Comparison of ENCODE assay signal across 8 cellular contexts in the genomic region with DNA sequence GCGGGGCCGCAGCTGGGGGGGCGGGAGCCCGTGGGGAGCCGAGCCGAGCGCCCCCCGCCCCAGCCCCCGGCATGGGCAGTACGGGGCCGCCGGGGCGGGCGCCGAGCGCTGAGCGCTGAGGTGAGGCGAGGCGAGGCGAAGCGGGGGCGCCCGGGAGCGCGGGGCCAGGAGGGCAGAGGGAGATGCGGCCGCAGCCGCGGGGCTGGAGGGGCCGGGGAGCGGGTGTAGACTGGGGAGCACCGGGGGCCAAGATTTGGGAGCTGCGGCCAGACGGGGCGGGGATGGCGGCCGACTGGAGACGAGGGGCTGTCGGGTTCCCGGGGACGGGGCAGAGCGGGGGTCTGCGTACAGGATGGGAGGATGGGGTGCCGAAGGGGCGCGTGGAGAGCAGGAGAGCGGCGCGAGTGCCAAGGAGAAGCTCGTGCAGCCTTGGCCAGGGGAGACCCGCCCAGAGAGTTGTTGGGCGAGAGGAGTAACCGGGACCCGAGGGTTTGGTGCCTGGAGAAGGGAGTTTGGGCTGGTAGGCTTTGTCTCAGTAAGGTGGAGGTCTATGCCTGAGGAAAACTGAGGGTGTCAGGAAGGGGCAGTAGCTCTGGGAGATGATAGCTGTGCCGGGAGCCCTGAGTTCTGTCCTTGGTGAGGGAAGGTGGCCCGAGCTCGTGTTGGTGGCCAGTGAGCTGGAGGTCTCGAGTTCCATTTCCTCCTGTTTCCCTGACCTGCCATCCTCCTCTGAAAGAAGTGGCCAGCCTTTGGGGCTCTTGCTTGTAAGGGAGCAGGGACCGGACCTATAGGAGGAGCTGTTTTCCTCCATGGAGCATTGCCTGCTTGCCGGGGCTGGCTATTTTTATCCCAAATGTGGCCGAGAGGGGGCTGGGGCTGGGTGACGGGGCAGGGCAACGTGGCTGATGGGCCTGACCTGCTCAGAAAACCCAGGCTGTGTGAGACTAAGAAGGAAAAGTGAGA. TPM values are rescaled to one million over a fixed set of nuclear protein-coding genes. Genes with fewer than 3 reads are reported as not detected.
DNase-seq lines count a peak whose midpoint lies in the region; ATAC-seq, FAIRE-seq and TF ChIP-seq lines count a peak whose summit lies in the region.

No MANE protein-coding gene starts in this region.

- H3K79me2 ChIP-seq in PC-9 (ENCODE audit: low read depth) (no peaks in the 10 kb centered on the region), GM12878 (ENCODE audit: control insufficient read depth, insufficient read depth, low read length) (peaks cover 4% of the 10 kb centered on the region)

- SMC1A ChIA-PET in GM12878 (lab: Charles Lee; ENCODE audit: uncharacterized antibody, unreplicated experiment) = interaction anchor here (0.8 to 4.2 kb wide), 4 partner anchors 9 to 145 kb away, joined by 3 to 39 read pairs (median 4); no protein-coding TSS in a partner anchor

- RAD21 ChIA-PET in GM12878 (lab: Charles Lee; ENCODE audit: unreplicated experiment) = interaction anchor here (1.3 to 3.8 kb wide), 6 partner anchors 9 to 156 kb away, joined by 3 to 43 read pairs (median 6); no protein-coding TSS in a partner anchor

- BruUV-seq in PC-9 (replicated peaks; lab: Mats Ljungman, UMichigan) (no TSS peak), GM12878 (replicated peaks; lab: Mats Ljungman, UMichigan) (TSS peak; percentile 72)

- 1% methylated on average over 29 of the region's 63 CpGs for WGBS in GM12878 (ENCODE audit: insufficient coverage, insufficient replicate concordance, low lambda C conversion rate, missing lambda C conversion rate)

- TF ChIP-seq EP300 in GM12878 (IDR thresholded peaks at IDR 0.05; ENCODE audit: borderline replicate concordance in 1 of 2, control insufficient read depth in 1 of 2, low read depth in 2 of 2, low read length in 2 of 2) = no peak

- no peaks in the 10 kb centered on the region for H3F3A ChIP-seq in PC-9 (ENCODE audit: insufficient read depth, low read depth)

- CTCF ChIA-PET in PC-9 (lab: Charles Lee) (interaction anchor here (0.6 to 1.1 kb wide), 5 partner anchors 9 to 929 kb away, joined by 3 to 7 read pairs (median 5); a partner anchor contains a TSS), GM12878 (lab: Yijun Ruan, JAX) (interaction anchor here (0.9 to 6.7 kb wide), 10 partner anchors 9 to 221 kb away, joined by 3 to 104 read pairs (median 5); no protein-coding TSS in a partner anchor)

- POLR2A ChIA-PET in PC-9 (lab: Charles Lee; ENCODE audit: unreplicated experiment) (interaction anchor here (0.8 kb wide), 1 partner anchor 187 kb away, joined by 7 read pairs; no protein-coding TSS in a partner anchor), GM12878 (lab: Charles Lee) (interaction anchor here (0.6 to 1.4 kb wide), 3 partner anchors 35 to 107 kb away, joined by 3 to 7 read pairs (median 6); no protein-coding TSS in a partner anchor)

- H3K27ac ChIP-seq in PC-9 (no peak overlapping the region), GM12878 (ENCODE audit: control insufficient read depth, insufficient read depth) (peak overlapping the region; percentile 42)

- H3K36me3 ChIP-seq in H7 (replicated peaks; ENCODE audit: control insufficient read depth, insufficient read depth, low read length) = no peaks in the 10 kb centered on the region; the same call in none of the 2 replicates
- no peaks in the 10 kb centered on the region for H3K36me3 ChIP-seq in PC-9 (ENCODE audit: low read depth)
- peaks cover 0 to 3% of the 10 kb centered on the region in 2 experiments; a peak in 2 of 4 replicates for H3K36me3 ChIP-seq in GM12878 (ENCODE audit: control insufficient read depth in 2 of 2, insufficient read depth in 2 of 2, low read length in 1 of 2)

- H3K4me3 ChIP-seq in H7 (ENCODE audit: insufficient read depth, low read depth, low read length) (peak overlapping the region; percentile 91), PC-9 (no peak overlapping the region), GM12878 (peak overlapping the region; percentile 91)

- H3K4me1 ChIP-seq in PC-9 (replicated peaks; ENCODE audit: insufficient read depth) (no peaks in the 10 kb centered on the region), GM12878 (ENCODE audit: control insufficient read depth, insufficient read depth, low read length) (peaks cover 23% of the 10 kb centered on the region)

- TF ChIP-seq POLR2A in GM12878 (IDR thresholded peaks at IDR 0.05; ENCODE audit: low read depth, low read length) = peak; percentile 19; the same call in 1 of the 2 replicates

- peaks cover 9% of the 10 kb centered on the region for H3K27me3 ChIP-seq in H7 (ENCODE audit: control insufficient read depth, insufficient read depth, low read length)
- H3K27me3 ChIP-seq in PC-9 (ENCODE audit: insufficient read depth, low read depth) = peaks cover 56% of the 10 kb centered on the region
- no peaks in the 10 kb centered on the region for H3K27me3 ChIP-seq in GM12878 (replicated peaks in 1 of 2; ENCODE audit: control insufficient read depth in 2 of 2, insufficient read depth in 2 of 2, low read length in 1 of 2)

- H4K20me1 ChIP-seq in PC-9 (ENCODE audit: insufficient read depth) (no peaks in the 10 kb centered on the region), GM12878 (ENCODE audit: control insufficient read depth, insufficient read depth) (no peaks in the 10 kb centered on the region)

- H3K9me3 ChIP-seq in PC-9 (ENCODE audit: insufficient read depth, low read depth) = no peaks in the 10 kb centered on the region
- no peaks in the 10 kb centered on the region for H3K9me3 ChIP-seq in GM12878 (replicated peaks; ENCODE audit: control insufficient read depth, insufficient read depth, low read length)

- in situ Hi-C loops in GM12878 (cut with MboI) = no loop called here

- H3K4me2 ChIP-seq in PC-9 = no peak overlapping the region
- peak overlapping the region; percentile 98 for H3K4me2 ChIP-seq in GM12878 (ENCODE audit: control insufficient read depth, insufficient read depth)

- H3K9me2 ChIP-seq in PC-9 (ENCODE audit: insufficient read depth) = no peaks in the 10 kb centered on the region

- intact Hi-C loops in PC-9 (cut with micrococcal nuclease; ENCODE audit: unreplicated experiment) = no loop called here
- intact Hi-C loops in GM12878 (cut with micrococcal nuclease; ENCODE audit: unreplicated experiment) = loop anchor here (5.0 kb wide), 1 partner anchor 116 kb away; no protein-coding TSS in a partner anchor
- intact Hi-C loops in posterior vena cava (cut with DNase I) = loop anchor here in 1 of 2 donors (1.0 kb wide), 1 partner anchor 21 kb away; no protein-coding TSS in a partner anchor

- peak; percentile 47; the same call in 1 of the 2 replicates for TF ChIP-seq CTCF in PC-9 (conservative IDR thresholded peaks at IDR 0.05)
- TF ChIP-seq CTCF in GM12878 (IDR thresholded peaks at IDR 0.05 in 2 of 3, conservative IDR thresholded peaks at IDR 0.05 in 1 of 3; ENCODE audit: control insufficient read depth in 2 of 3, extremely low read depth in 1 of 3, insufficient read depth in 1 of 3, low read depth in 3 of 3, low read length in 3 of 3) = peak; percentile 23 to 45 (median 42); a peak in 4 of 6 replicates

- no peak overlapping the region for H2AFZ ChIP-seq in PC-9
- H2AFZ ChIP-seq in GM12878 (ENCODE audit: control insufficient read depth, low read depth, low read length) = peak overlapping the region; percentile 45

- no peak for TF ChIP-seq RAD21 in GM12878 (IDR thresholded peaks at IDR 0.05; ENCODE audit: insufficient read depth, low read depth, low read length)

- DNase-seq in COR-L47 (lab: John Stamatoyannopoulos, UW) (peak; percentile 43), H7 (peak; percentile 90), PC-9 (peak in 1 of 2 experiments; percentile 19), GM12878 (ENCODE audit: low read depth, low spot score) (no peak), hepatic stellate cell (ENCODE audit: low spot score) (peak; percentile 95), posterior vena cava (ENCODE audit: low spot score) (peak; percentile 93), middle frontal gyrus (ENCODE audit: extremely low spot score, low spot score) (no peak), MV-4-11 (lab: John Stamatoyannopoulos, UW) (no peak)

- peak; percentile 18 for ATAC-seq in GM12878

- FAIRE-seq in GM12878 (lab: Jason Lieb, UNC) = peak; percentile 7

- H3K9ac ChIP-seq in GM12878 (ENCODE audit: control insufficient read depth, insufficient read depth, low read length) = peak overlapping the region; percentile 68

RNA-seq across cellular contexts. Expression of a gene that starts 0.5 kb away (rescaled TPM):
- 62.0 and 73.2 TPM in 2 replicates for total RNA-seq in H7 (2014; rRNA removed; shearing (Covaris generic))
- 0.07 and 1.4 TPM in 2 replicates for total RNA-seq in PC-9 (2021)
- 32.5 and 33.7 TPM in 2 replicates for total RNA-seq in GM12878 (2013; cell fraction: nucleolus; rRNA removed)
- total RNA-seq in GM12878 (2014; rRNA removed) = 51.1 and 61.8 TPM in 2 replicates
- total RNA-seq in GM12878 (2014; rRNA removed; fragmentation: Illumina TruSeq; extraction: Trizol) = 20.1 and 21.2 TPM in 2 replicates
- 37.1 and 39.7 TPM in 2 replicates for total RNA-seq in GM12878 (2021)
- 5.0 TPM for polyA plus RNA-seq in GM12878 (2011; ENCODE audit: low read depth)
- polyA plus RNA-seq in GM12878 (2011; rRNA removed) = 4.5 and 6.1 TPM in 2 replicates
- polyA plus RNA-seq in GM12878 (2011; cell fraction: cytosol; rRNA removed) = 11.0 TPM in 2 replicates
- 20.0 and 24.3 TPM in 2 replicates for polyA plus RNA-seq in GM12878 (2011; cell fraction: nucleus; rRNA removed)
- polyA plus RNA-seq in GM12878 (2012) = 6.5 and 8.2 TPM in 2 replicates
- 15.2 and 20.2 TPM in 2 replicates for polyA plus RNA-seq in GM12878 (2014; fragmentation: Illumina TruSeq; extraction: Trizol)
- polyA plus RNA-seq in GM12878 (2014; fragmentation: Nextera tagmentation; extraction: Ambion mirVana) = under 1 TPM; 0.44 to 0.82 TPM
- 38.8 and 51.7 TPM in 2 replicates for polyA plus RNA-seq in GM12878 (2014; rRNA removed)
- polyA plus RNA-seq in GM12878 (2016; fragmentation: Nextera tagmentation; extraction: Ambion mirVana) = 1 to 10 TPM; 7.8 to 9.7 TPM
- 10.5 and 11.7 TPM in 2 replicates for polyA minus RNA-seq in GM12878 (2011; rRNA and poly(A)+ RNA removed)
- 3.6 and 4.0 TPM in 2 replicates for polyA minus RNA-seq in GM12878 (2011; cell fraction: cytosol; rRNA and poly(A)+ RNA removed)
- polyA minus RNA-seq in GM12878 (2011; cell fraction: nucleus; rRNA and poly(A)+ RNA removed) = 7.0 and 10.1 TPM in 2 replicates
- total RNA-seq in posterior vena cava = 100 to 1,000 TPM; 130 to 153 TPM

RNA-seq across cellular contexts. Expression of a gene that starts 5.0 kb away (rescaled TPM):
- total RNA-seq in H7 (2014; rRNA removed; shearing (Covaris generic)) = not detected in 2 replicates
- total RNA-seq in PC-9 (2021) (not detected in 2 replicates), GM12878 (2014; rRNA removed) (not detected in 2 replicates), GM12878 (2014; rRNA removed; fragmentation: Illumina TruSeq; extraction: Trizol) (not detected in 2 replicates), GM12878 (2021) (not detected in 2 replicates), posterior vena cava (under 1 TPM in 1 of 2 donors, not detected in 1; 0.24 TPM)
- not detected in 2 replicates for total RNA-seq in GM12878 (2013; cell fraction: nucleolus; rRNA removed)
- not detected for polyA plus RNA-seq in GM12878 (2011; ENCODE audit: low read depth)
- polyA plus RNA-seq in GM12878 (2011; rRNA removed) (not detected in 2 replicates), GM12878 (2014; fragmentation: Illumina TruSeq; extraction: Trizol) (not detected in 2 replicates), GM12878 (2014; fragmentation: Nextera tagmentation; extraction: Ambion mirVana) (not detected), GM12878 (2014; rRNA removed) (not detected in 2 replicates), GM12878 (2016; fragmentation: Nextera tagmentation; extraction: Ambion mirVana) (not detected)
- polyA plus RNA-seq in GM12878 (2011; cell fraction: cytosol; rRNA removed) = not detected in 2 replicates
- not detected in 2 replicates for polyA plus RNA-seq in GM12878 (2011; cell fraction: nucleus; rRNA removed)
- not detected in 2 replicates for polyA plus RNA-seq in GM12878 (2012)
- polyA minus RNA-seq in GM12878 (2011; rRNA and poly(A)+ RNA removed) = not detected in 2 replicates
- polyA minus RNA-seq in GM12878 (2011; cell fraction: cytosol; rRNA and poly(A)+ RNA removed) = not detected in 2 replicates
- not detected in 2 replicates for polyA minus RNA-seq in GM12878 (2011; cell fraction: nucleus; rRNA and poly(A)+ RNA removed)

RNA-seq across cellular contexts. Expression of a gene that starts 53.4 kb away (rescaled TPM):
- 147 and 188 TPM in 2 replicates for total RNA-seq in H7 (2014; rRNA removed; shearing (Covaris generic))
- total RNA-seq in PC-9 (2021) (89.7 and 92.3 TPM in 2 replicates), GM12878 (2014; rRNA removed) (145 and 146 TPM in 2 replicates), GM12878 (2014; rRNA removed; fragmentation: Illumina TruSeq; extraction: Trizol) (141 and 145 TPM in 2 replicates), GM12878 (2021) (95.3 and 99.4 TPM in 2 replicates), posterior vena cava (10 to 100 TPM; 63.9 to 71.6 TPM)
- 18.6 and 24.9 TPM in 2 replicates for total RNA-seq in GM12878 (2013; cell fraction: nucleolus; rRNA removed)
- polyA plus RNA-seq in GM12878 (2011; ENCODE audit: low read depth) = 60.1 TPM
- polyA plus RNA-seq in GM12878 (2011; rRNA removed) (100 and 142 TPM in 2 replicates), GM12878 (2014; fragmentation: Illumina TruSeq; extraction: Trizol) (145 and 177 TPM in 2 replicates), GM12878 (2014; fragmentation: Nextera tagmentation; extraction: Ambion mirVana) (100 to 1,000 TPM; 249 to 288 TPM), GM12878 (2014; rRNA removed) (148 and 149 TPM in 2 replicates), GM12878 (2016; fragmentation: Nextera tagmentation; extraction: Ambion mirVana) (100 to 1,000 TPM; 160 to 169 TPM)
- polyA plus RNA-seq in GM12878 (2011; cell fraction: cytosol; rRNA removed) = 123 and 126 TPM in 2 replicates
- polyA plus RNA-seq in GM12878 (2011; cell fraction: nucleus; rRNA removed) = 83.9 and 130 TPM in 2 replicates
- 100 and 109 TPM in 2 replicates for polyA plus RNA-seq in GM12878 (2012)
- polyA minus RNA-seq in GM12878 (2011; rRNA and poly(A)+ RNA removed) = 53.5 and 83.3 TPM in 2 replicates
- polyA minus RNA-seq in GM12878 (2011; cell fraction: cytosol; rRNA and poly(A)+ RNA removed) = 22.9 and 29.2 TPM in 2 replicates
- 15.5 and 22.0 TPM in 2 replicates for polyA minus RNA-seq in GM12878 (2011; cell fraction: nucleus; rRNA and poly(A)+ RNA removed)

Comparison
In these comparisons a context has a peak if more than half of its experiments do, and no peak if none do; other contexts are left out.
1. DNase-seq: peak in COR-L47 (single experiment), H7 (single experiment), hepatic stellate cell (single experiment) and posterior vena cava (single experiment); none in GM12878 (single experiment), middle frontal gyrus (single experiment) and MV-4-11 (single experiment).